Comparison of ENCODE assay signal across 8 cellular contexts in the genomic region with DNA sequence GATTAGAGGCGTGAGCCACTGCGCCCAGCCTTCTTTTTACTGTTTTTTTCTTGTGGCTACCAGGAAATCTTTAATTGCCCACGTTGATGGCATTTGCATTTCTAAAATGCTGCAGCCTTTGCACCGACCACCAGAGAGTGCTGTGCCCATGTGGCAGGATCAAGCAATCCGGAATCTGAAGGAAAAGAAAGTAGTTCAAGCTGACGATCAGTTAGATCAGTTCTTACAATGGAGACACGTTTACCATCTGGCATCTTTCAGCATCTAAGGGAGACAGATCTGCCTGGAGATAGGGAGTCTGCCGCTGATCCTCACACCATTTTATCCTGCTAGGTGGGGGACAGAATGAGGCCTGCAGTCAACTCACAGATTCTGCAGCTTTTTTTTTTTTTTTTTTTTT. TPM values are rescaled to one million over a fixed set of nuclear protein-coding genes. Genes with fewer than 3 reads are reported as not detected.
A peak's percentile ranks its signal among the peaks of the same experiment; 100 is the strongest.
DNase-seq lines count a peak whose midpoint lies in the region; ATAC-seq and TF ChIP-seq lines count a peak whose summit lies in the region.

No MANE protein-coding gene starts in this region.

- TF ChIP-seq EP300 in SK-N-SH (IDR thresholded peaks at IDR 0.05; ENCODE audit: borderline replicate concordance in 1 of 2, low read depth in 1 of 2, low read length in 1 of 2) (no peak), upper lobe of left lung (IDR thresholded peaks at IDR 0.05) (no peak)

- DNase-seq in DMS114 treated with DMSO at 0.1 percent for 48 hours (lab: John Stamatoyannopoulos, UW; ENCODE audit: unreplicated experiment) (peak; percentile 20), HFFc6 (peak; percentile 46), SK-N-SH (peak; percentile 60), foreskin fibroblast (peak; percentile 36 to 67), upper lobe of left lung (no peak)

- peak; percentile 82 for TF ChIP-seq RAD21 in SK-N-SH (IDR thresholded peaks at IDR 0.05; ENCODE audit: low read length)

- no peak for TF ChIP-seq POLR2A in upper lobe of left lung (IDR thresholded peaks at IDR 0.05)

- CTCF ChIA-PET in SK-N-SH (lab: Yijun Ruan, JAX), result interaction anchor here (0.7 to 2.5 kb wide), 20 partner anchors 8 to 257 kb away, joined by 3 to 18 read pairs (median 4); a partner anchor contains a TSS

- no peaks in the 10 kb centered on the region for H3K27me3 ChIP-seq in SK-N-SH (ENCODE audit: insufficient read depth)
- no peaks in the 10 kb centered on the region for H3K27me3 ChIP-seq in upper lobe of left lung

- H3K4me1 ChIP-seq in SK-N-SH (ENCODE audit: control insufficient read depth in 1 of 2, insufficient read depth in 2 of 2, low read depth in 1 of 2, low read length in 1 of 2), result no peaks in the 10 kb centered on the region
- no peaks in the 10 kb centered on the region for H3K4me1 ChIP-seq in upper lobe of left lung

- H3K9me2 ChIP-seq in SK-N-SH, result no peaks in the 10 kb centered on the region

- no peaks in the 10 kb centered on the region for H3K9me3 ChIP-seq in SK-N-SH
- no peaks in the 10 kb centered on the region for H3K9me3 ChIP-seq in upper lobe of left lung

- H3K4me2 ChIP-seq in SK-N-SH, result no peak overlapping the region

- no peaks in the 10 kb centered on the region for H3K4me1 Mint-ChIP-seq in HFFc6 (ENCODE audit: low read depth)

- H3K27me3 Mint-ChIP-seq in HFFc6 (ENCODE audit: insufficient read depth), result peaks cover 29% of the 10 kb centered on the region

- no peaks in the 10 kb centered on the region for H3K36me3 Mint-ChIP-seq in HFFc6 (ENCODE audit: low read depth)

- no peak overlapping the region for H3K27ac ChIP-seq in SK-N-SH (ENCODE audit: low read depth in 2 of 2, low read length in 1 of 2)
- H3K27ac ChIP-seq in upper lobe of left lung, result no peak overlapping the region

- WGBS in SK-N-SH (ENCODE audit: low lambda C conversion rate), result 50% methylated on average over 6 of the region's 8 CpGs
- 38 to 45% methylated on average over 8 of the region's 8 CpGs for WGBS in upper lobe of left lung, 2 donors

- no peak overlapping the region for H3K4me3 Mint-ChIP-seq in HFFc6

- H3K9me3 Mint-ChIP-seq in HFFc6, result no peaks in the 10 kb centered on the region

- H3K9ac ChIP-seq in SK-N-SH, result no peak overlapping the region

- no peak overlapping the region for H2AFZ ChIP-seq in SK-N-SH (ENCODE audit: low read depth)

- ATAC-seq in upper lobe of left lung (ENCODE audit: low FRiP score in 2 of 2), result peak in 1 of 2 donors; percentile 16
- no peak for ATAC-seq in HG03520 (IDR thresholded peaks at IDR 0.05; ENCODE audit: unreplicated experiment)
- ATAC-seq in HG02884 (IDR thresholded peaks at IDR 0.05; ENCODE audit: unreplicated experiment), result no peak
- no peak for ATAC-seq in HG03095 (IDR thresholded peaks at IDR 0.05; ENCODE audit: unreplicated experiment)

- H3K36me3 ChIP-seq in SK-N-SH (replicated peaks in 1 of 2; ENCODE audit: control insufficient read depth in 1 of 2, insufficient read depth in 2 of 2, low read length in 1 of 2), result no peaks in the 10 kb centered on the region
- no peaks in the 10 kb centered on the region for H3K36me3 ChIP-seq in upper lobe of left lung

- H4K20me1 ChIP-seq in SK-N-SH (ENCODE audit: insufficient read depth), result no peaks in the 10 kb centered on the region

- H3F3A ChIP-seq in SK-N-SH (replicated peaks; ENCODE audit: insufficient read depth), result no peaks in the 10 kb centered on the region

- H3K27ac Mint-ChIP-seq in HFFc6, result no peak overlapping the region

- H3K79me2 ChIP-seq in SK-N-SH (ENCODE audit: insufficient read depth), result no peaks in the 10 kb centered on the region

- TF ChIP-seq CTCF in HFFc6 (IDR thresholded peaks at IDR 0.05), result peak; percentile 74
- TF ChIP-seq CTCF in SK-N-SH (IDR thresholded peaks at IDR 0.05), result peak; percentile 56
- peak; percentile 48 for TF ChIP-seq CTCF in foreskin fibroblast (IDR thresholded peaks at IDR 0.05; ENCODE audit: low read depth, low read length)
- TF ChIP-seq CTCF in upper lobe of left lung (IDR thresholded peaks at IDR 0.05), result peak in 4 of 6 experiments; percentile 14 to 47 (median 30)

- POLR2A ChIA-PET in SK-N-SH (lab: Yijun Ruan, JAX), result interaction anchor here (0.7 kb wide), 1 partner anchor 141 kb away, joined by 4 read pairs; no protein-coding TSS in a partner anchor

- peak overlapping the region in 1 of 2 experiments; percentile 50; a peak in 1 of 4 replicates for H3K4me3 ChIP-seq in SK-N-SH (ENCODE audit: low read depth in 2 of 2, low read length in 1 of 2)
- H3K4me3 ChIP-seq in foreskin fibroblast (ENCODE audit: low read depth in 1 of 2, low read length in 2 of 2), result no peak overlapping the region
- H3K4me3 ChIP-seq in upper lobe of left lung, result no peak overlapping the region

TF ChIP-seq in SK-N-SH, 30 proteins besides CTCF, POLR2A, EP300 and RAD21:
- no peak for TF ChIP-seq ELF1 (IDR thresholded peaks at IDR 0.05)
- no peak for TF ChIP-seq JUND (IDR thresholded peaks at IDR 0.05)
- TF ChIP-seq, protein P1, sequence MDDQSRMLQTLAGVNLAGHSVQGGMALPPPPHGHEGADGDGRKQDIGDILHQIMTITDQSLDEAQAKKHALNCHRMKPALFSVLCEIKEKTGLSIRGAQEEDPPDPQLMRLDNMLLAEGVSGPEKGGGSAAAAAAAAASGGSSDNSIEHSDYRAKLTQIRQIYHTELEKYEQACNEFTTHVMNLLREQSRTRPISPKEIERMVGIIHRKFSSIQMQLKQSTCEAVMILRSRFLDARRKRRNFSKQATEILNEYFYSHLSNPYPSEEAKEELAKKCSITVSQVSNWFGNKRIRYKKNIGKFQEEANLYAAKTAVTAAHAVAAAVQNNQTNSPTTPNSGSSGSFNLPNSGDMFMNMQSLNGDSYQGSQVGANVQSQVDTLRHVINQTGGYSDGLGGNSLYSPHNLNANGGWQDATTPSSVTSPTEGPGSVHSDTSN (IDR thresholded peaks at IDR 0.05), result no peak
- no peak for TF ChIP-seq YY1 (IDR thresholded peaks at IDR 0.05; ENCODE audit: low read depth)
- TF ChIP-seq, protein P2, sequence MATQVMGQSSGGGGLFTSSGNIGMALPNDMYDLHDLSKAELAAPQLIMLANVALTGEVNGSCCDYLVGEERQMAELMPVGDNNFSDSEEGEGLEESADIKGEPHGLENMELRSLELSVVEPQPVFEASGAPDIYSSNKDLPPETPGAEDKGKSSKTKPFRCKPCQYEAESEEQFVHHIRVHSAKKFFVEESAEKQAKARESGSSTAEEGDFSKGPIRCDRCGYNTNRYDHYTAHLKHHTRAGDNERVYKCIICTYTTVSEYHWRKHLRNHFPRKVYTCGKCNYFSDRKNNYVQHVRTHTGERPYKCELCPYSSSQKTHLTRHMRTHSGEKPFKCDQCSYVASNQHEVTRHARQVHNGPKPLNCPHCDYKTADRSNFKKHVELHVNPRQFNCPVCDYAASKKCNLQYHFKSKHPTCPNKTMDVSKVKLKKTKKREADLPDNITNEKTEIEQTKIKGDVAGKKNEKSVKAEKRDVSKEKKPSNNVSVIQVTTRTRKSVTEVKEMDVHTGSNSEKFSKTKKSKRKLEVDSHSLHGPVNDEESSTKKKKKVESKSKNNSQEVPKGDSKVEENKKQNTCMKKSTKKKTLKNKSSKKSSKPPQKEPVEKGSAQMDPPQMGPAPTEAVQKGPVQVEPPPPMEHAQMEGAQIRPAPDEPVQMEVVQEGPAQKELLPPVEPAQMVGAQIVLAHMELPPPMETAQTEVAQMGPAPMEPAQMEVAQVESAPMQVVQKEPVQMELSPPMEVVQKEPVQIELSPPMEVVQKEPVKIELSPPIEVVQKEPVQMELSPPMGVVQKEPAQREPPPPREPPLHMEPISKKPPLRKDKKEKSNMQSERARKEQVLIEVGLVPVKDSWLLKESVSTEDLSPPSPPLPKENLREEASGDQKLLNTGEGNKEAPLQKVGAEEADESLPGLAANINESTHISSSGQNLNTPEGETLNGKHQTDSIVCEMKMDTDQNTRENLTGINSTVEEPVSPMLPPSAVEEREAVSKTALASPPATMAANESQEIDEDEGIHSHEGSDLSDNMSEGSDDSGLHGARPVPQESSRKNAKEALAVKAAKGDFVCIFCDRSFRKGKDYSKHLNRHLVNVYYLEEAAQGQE (IDR thresholded peaks at IDR 0.05; ENCODE audit: low read depth, low read length), result no peak
- no peak; the same call in 1 of the 2 replicates for TF ChIP-seq GATA2 (CRISPR knock-in tag; IDR thresholded peaks at IDR 0.05)
- TF ChIP-seq MEF2A (IDR thresholded peaks at IDR 0.05; ENCODE audit: borderline replicate concordance, low read depth), result no peak
- TF ChIP-seq SMC3 (IDR thresholded peaks at IDR 0.05; ENCODE audit: low read depth, low read length), result peak; percentile 70
- 0 out of 2 replicates have a peak, but pooled peaks have one; percentile 19 for TF ChIP-seq RCOR1 (IDR thresholded peaks at IDR 0.05; ENCODE audit: low read length)

RNA-seq across cellular contexts. Expression of a gene that starts 19.9 kb away (rescaled TPM):
- total RNA-seq in HFFc6 (2021; fragmentation: NEBNext Ultra II Directional; extraction: Animal tissue kit (Norgen Biotek cat#: 25700)), result under 1 TPM in 5 of 6 experiments, not detected in 1; 0.05 to 0.34 (median 0.13) TPM
- polyA plus RNA-seq in SK-N-SH (2012; rRNA removed), result 0.02 and 0.03 TPM in 2 replicates
- 0.03 and 0.07 TPM in 2 replicates for polyA plus RNA-seq in SK-N-SH (2012; cell fraction: cytosol; rRNA removed)
- polyA plus RNA-seq in SK-N-SH (2012; cell fraction: nucleus; rRNA removed), result 0.11 and 0.12 TPM in 2 replicates
- 10 to 100 TPM in 1 of 6 donors, 1 to 10 TPM in 5; 3.1 to 12.8 (median 4.3) TPM for total RNA-seq in upper lobe of left lung

Comparison
In these comparisons a context has a peak if more than half of its experiments do, and no peak if none do; other contexts are left out.
1. DNase-seq: peak in DMS114 treated with DMSO at 0.1 percent for 48 hours (single experiment), HFFc6 (single experiment), SK-N-SH (single experiment) and foreskin fibroblast (2 of 2); none in upper lobe of left lung (0 of 2).
2. Peak in every context shown above with its lines, with median percentiles within 50 percentile points of each other: CTCF ChIP-seq.